ENCODE assay signal across 8 cellular contexts in genomic region chr17:77425791-77426641, GRCh38.
DNase-seq lines count a peak whose midpoint lies in the region; ATAC-seq lines count a peak whose summit lies in the region.

No MANE protein-coding gene starts in this region.

- peak; percentile 75 for DNase-seq in activated effector memory CD4-positive, alpha-beta T cell treated with anti-CD3 and anti-CD28 coated beads, Interleukin-2, amount 50 U/mL, for 16 hours
- DNase-seq in activated effector memory CD4-positive, alpha-beta T cell treated with Interleukin-2 at 50 U/mL for 16 hours: no peak
- peak; percentile 63 for DNase-seq in activated T-helper 9 cell treated with anti-CD3 and anti-CD28 coated beads, Interleukin-2, amount 50 U/mL, for 16 hours (ENCODE audit: low read depth)
- DNase-seq in left ventricle myocardium superior (peak; percentile 54), germinal center (ENCODE audit: low spot score) (no peak), GOT3 (lab: John Stamatoyannopoulos, UW) (no peak)
- DNase-seq in stimulated activated CD8-positive, alpha-beta memory T cell treated with anti-CD3 and anti-CD28 coated beads, Interleukin-4, amount 100 ng/mL, for 48 hours: peak; percentile 73

- intact Hi-C loops in left ventricle myocardium superior (cut with micrococcal nuclease): loop anchor here (10.0 kb wide), 1 partner anchor 101 kb away; no protein-coding TSS in a partner anchor

- ATAC-seq in left ventricle myocardium superior (no peak), GM19023 (IDR thresholded peaks at IDR 0.05; ENCODE audit: unreplicated experiment) (no peak)

Comparison
In these comparisons a context has a peak if more than half of its experiments do, and no peak if none do; other contexts are left out.
1. DNase-seq: peak in activated effector memory CD4-positive, alpha-beta T cell treated with anti-CD3 and anti-CD28 coated beads, Interleukin-2, amount 50 U/mL, for 16 hours (single experiment), activated T-helper 9 cell treated with anti-CD3 and anti-CD28 coated beads, Interleukin-2, amount 50 U/mL, for 16 hours (single experiment), left ventricle myocardium superior (single experiment) and stimulated activated CD8-positive, alpha-beta memory T cell treated with anti-CD3 and anti-CD28 coated beads, Interleukin-4, amount 100 ng/mL, for 48 hours (single experiment); none in activated effector memory CD4-positive, alpha-beta T cell treated with Interleukin-2 at 50 U/mL for 16 hours (single experiment), germinal center (single experiment) and GOT3 (single experiment).